ENCODE assay signal across 1 cellular context in genomic region chr4:15149842-15150592, GRCh38.
TF ChIP-seq lines count a peak whose summit lies in the region.

No MANE protein-coding gene starts in this region.

TF ChIP-seq in HepG2, 621 proteins besides CTCF, POLR2A, EP300 and RAD21 (continued from another document and continues in another):
- TF ChIP-seq GMEB2 (CRISPR knock-in tag; IDR thresholded peaks at IDR 0.05; ENCODE audit: low read depth) (no peak), CREM (IDR thresholded peaks at IDR 0.05) (peak; percentile 45; the same call in 1 of the 2 replicates), CREM (CRISPR knock-in tag; IDR thresholded peaks at IDR 0.05) (no peak), NFIC (IDR thresholded peaks at IDR 0.05; ENCODE audit: low read length) (0 out of 2 replicates have a peak, but pooled peaks have one; percentile 28), ZNF318 (CRISPR knock-in tag; IDR thresholded peaks at IDR 0.05) (no peak), HNRNPL (IDR thresholded peaks at IDR 0.05; ENCODE audit: low read depth, low read length) (peak; percentile 89), ZNF768 (CRISPR knock-in tag; IDR thresholded peaks at IDR 0.05) (peak; percentile 91), PHF8 (CRISPR knock-in tag; IDR thresholded peaks at IDR 0.05) (no peak), GATAD2A (CRISPR knock-in tag; IDR thresholded peaks at IDR 0.05) (peak; percentile 68), ZNF512 (CRISPR knock-in tag; IDR thresholded peaks at IDR 0.05) (no peak), ETV5 (CRISPR knock-in tag; IDR thresholded peaks at IDR 0.05; ENCODE audit: borderline replicate concordance) (peak; percentile 69; the same call in 1 of the 2 replicates), MEIS2 (CRISPR knock-in tag; IDR thresholded peaks at IDR 0.05) (no peak), KAT8 (CRISPR knock-in tag; IDR thresholded peaks at IDR 0.05) (peak; percentile 44; the same call in 1 of the 2 replicates), NR1H2 (CRISPR knock-in tag; IDR thresholded peaks at IDR 0.05; ENCODE audit: borderline replicate concordance, low read depth) (no peak), KLF9 (CRISPR knock-in tag; IDR thresholded peaks at IDR 0.05; ENCODE audit: low read depth) (0 out of 2 replicates have a peak, but pooled peaks have one; percentile 57), SKI (IDR thresholded peaks at IDR 0.05; ENCODE audit: partially characterized antibody) (peak; percentile 70), NCOA1 (CRISPR knock-in tag; IDR thresholded peaks at IDR 0.05) (no peak), MEIS1 (CRISPR knock-in tag; IDR thresholded peaks at IDR 0.05; ENCODE audit: borderline replicate concordance) (no peak), HNF4A (CRISPR knock-in tag; IDR thresholded peaks at IDR 0.05) (peak; percentile 73), NAIF1 (CRISPR knock-in tag; IDR thresholded peaks at IDR 0.05; ENCODE audit: borderline replicate concordance) (no peak), ZNF652 (CRISPR knock-in tag; IDR thresholded peaks at IDR 0.05; ENCODE audit: borderline replicate concordance, low read depth) (no peak), ZBTB20 (CRISPR knock-in tag; IDR thresholded peaks at IDR 0.05; ENCODE audit: borderline replicate concordance, low read depth) (no peak), ZNF230 (CRISPR knock-in tag; IDR thresholded peaks at IDR 0.05) (no peak), ONECUT2 (CRISPR knock-in tag; IDR thresholded peaks at IDR 0.05) (no peak), KLF13 (CRISPR knock-in tag; IDR thresholded peaks at IDR 0.05) (no peak), ATM (IDR thresholded peaks at IDR 0.05; ENCODE audit: borderline replicate concordance) (no peak), PREB (CRISPR knock-in tag; IDR thresholded peaks at IDR 0.05) (no peak), NR2F2 (IDR thresholded peaks at IDR 0.05; ENCODE audit: borderline replicate concordance, low read depth) (no peak), RCOR2 (CRISPR knock-in tag; IDR thresholded peaks at IDR 0.05) (peak; percentile 78; the same call in 1 of the 2 replicates), ERF (CRISPR knock-in tag; IDR thresholded peaks at IDR 0.05) (peak; percentile 70; the same call in 1 of the 2 replicates), PHF21A (CRISPR knock-in tag; IDR thresholded peaks at IDR 0.05) (no peak; the same call in 1 of the 2 replicates), ZNF354B (CRISPR knock-in tag; IDR thresholded peaks at IDR 0.05) (no peak)
- TF ChIP-seq, protein P1, sequence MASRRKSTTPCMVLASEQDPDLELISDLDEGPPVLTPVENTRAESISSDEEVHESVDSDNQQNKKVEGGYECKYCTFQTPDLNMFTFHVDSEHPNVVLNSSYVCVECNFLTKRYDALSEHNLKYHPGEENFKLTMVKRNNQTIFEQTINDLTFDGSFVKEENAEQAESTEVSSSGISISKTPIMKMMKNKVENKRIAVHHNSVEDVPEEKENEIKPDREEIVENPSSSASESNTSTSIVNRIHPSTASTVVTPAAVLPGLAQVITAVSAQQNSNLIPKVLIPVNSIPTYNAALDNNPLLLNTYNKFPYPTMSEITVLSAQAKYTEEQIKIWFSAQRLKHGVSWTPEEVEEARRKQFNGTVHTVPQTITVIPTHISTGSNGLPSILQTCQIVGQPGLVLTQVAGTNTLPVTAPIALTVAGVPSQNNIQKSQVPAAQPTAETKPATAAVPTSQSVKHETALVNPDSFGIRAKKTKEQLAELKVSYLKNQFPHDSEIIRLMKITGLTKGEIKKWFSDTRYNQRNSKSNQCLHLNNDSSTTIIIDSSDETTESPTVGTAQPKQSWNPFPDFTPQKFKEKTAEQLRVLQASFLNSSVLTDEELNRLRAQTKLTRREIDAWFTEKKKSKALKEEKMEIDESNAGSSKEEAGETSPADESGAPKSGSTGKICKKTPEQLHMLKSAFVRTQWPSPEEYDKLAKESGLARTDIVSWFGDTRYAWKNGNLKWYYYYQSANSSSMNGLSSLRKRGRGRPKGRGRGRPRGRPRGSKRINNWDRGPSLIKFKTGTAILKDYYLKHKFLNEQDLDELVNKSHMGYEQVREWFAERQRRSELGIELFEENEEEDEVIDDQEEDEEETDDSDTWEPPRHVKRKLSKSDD (CRISPR knock-in tag; IDR thresholded peaks at IDR 0.05; ENCODE audit: low read depth) = 0 out of 2 replicates have a peak, but pooled peaks have one; percentile 25
- TF ChIP-seq, protein P2, sequence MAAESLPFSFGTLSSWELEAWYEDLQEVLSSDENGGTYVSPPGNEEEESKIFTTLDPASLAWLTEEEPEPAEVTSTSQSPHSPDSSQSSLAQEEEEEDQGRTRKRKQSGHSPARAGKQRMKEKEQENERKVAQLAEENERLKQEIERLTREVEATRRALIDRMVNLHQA (CRISPR knock-in tag; IDR thresholded peaks at IDR 0.05) = no peak
- TF ChIP-seq, protein P3, sequence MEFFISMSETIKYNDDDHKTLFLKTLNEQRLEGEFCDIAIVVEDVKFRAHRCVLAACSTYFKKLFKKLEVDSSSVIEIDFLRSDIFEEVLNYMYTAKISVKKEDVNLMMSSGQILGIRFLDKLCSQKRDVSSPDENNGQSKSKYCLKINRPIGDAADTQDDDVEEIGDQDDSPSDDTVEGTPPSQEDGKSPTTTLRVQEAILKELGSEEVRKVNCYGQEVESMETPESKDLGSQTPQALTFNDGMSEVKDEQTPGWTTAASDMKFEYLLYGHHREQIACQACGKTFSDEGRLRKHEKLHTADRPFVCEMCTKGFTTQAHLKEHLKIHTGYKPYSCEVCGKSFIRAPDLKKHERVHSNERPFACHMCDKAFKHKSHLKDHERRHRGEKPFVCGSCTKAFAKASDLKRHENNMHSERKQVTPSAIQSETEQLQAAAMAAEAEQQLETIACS (CRISPR knock-in tag; IDR thresholded peaks at IDR 0.05) = no peak
- TF ChIP-seq, protein P4, sequence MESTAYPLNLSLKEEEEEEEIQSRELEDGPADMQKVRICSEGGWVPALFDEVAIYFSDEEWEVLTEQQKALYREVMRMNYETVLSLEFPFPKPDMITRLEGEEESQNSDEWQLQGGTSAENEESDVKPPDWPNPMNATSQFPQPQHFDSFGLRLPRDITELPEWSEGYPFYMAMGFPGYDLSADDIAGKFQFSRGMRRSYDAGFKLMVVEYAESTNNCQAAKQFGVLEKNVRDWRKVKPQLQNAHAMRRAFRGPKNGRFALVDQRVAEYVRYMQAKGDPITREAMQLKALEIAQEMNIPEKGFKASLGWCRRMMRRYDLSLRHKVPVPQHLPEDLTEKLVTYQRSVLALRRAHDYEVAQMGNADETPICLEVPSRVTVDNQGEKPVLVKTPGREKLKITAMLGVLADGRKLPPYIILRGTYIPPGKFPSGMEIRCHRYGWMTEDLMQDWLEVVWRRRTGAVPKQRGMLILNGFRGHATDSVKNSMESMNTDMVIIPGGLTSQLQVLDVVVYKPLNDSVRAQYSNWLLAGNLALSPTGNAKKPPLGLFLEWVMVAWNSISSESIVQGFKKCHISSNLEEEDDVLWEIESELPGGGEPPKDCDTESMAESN (CRISPR knock-in tag; conservative IDR thresholded peaks at IDR 0.05) = no peak
